ENCODE assay signal across 16 cellular contexts in the genomic region with DNA sequence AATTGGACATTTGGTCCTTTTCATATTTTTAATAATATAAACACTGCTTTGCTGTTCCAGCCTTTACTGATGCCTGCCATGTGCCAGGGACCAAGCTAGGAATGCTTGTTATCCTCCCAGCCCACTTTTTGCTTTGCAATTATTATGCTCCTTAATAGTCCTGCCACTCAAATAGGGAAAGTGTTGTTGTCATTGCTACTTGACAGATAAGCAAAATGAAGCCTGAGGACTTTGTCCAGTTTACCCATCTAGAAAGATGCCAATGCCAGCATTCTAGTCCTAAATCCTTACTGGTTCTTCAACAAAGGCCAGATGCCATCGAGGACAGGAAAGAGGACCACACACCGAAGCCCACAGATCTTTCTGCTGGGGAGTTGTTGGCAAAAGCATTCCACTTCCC.
A peak's percentile ranks its signal among the peaks of the same experiment; 100 is the strongest.
DNase-seq lines count a peak whose midpoint lies in the region; ATAC-seq, FAIRE-seq and TF ChIP-seq lines count a peak whose summit lies in the region.
"Had no signal": no experiment of that assay in that cellular context is flagged by ENCODE, and none has a peak within 500 bp of the region (broad histone marks: within the 10 kb centered on the region; RNA-seq: fewer than 3 reads in every experiment).

No MANE protein-coding gene starts in this region.

- H3K4me2 ChIP-seq in HepG2 (ENCODE audit: low read depth, low read length): no peak overlapping the region

- H3K4me3 ChIP-seq in heart left ventricle (no peak overlapping the region), liver (ENCODE audit: low read depth in 1 of 3, low read length in 3 of 3) (no peak overlapping the region), HepG2 (replicated peaks in 1 of 3; ENCODE audit: insufficient read depth in 1 of 3, low read depth in 2 of 3, low read length in 3 of 3) (no peak overlapping the region), left lung (no peak overlapping the region)
- H3K4me3 ChIP-seq: GM12878, GM23248 had no signal

- no peak overlapping the region for H3K4me3 Mint-ChIP-seq in MCF 10A (ENCODE audit: unreplicated experiment)
- H3K4me3 Mint-ChIP-seq: CD4-positive, CD25-positive, alpha-beta regulatory T cell had no signal

- no peaks in the 10 kb centered on the region for H4K20me1 ChIP-seq in HepG2 (ENCODE audit: insufficient read depth, low read length)

- H3K36me3 Mint-ChIP-seq in MCF 10A (ENCODE audit: insufficient read depth, unreplicated experiment): no peaks in the 10 kb centered on the region
- H3K36me3 Mint-ChIP-seq: CD4-positive, CD25-positive, alpha-beta regulatory T cell had no signal

- in situ Hi-C loops in HepG2 (cut with HindIII; ENCODE audit: extremely low pct_ligation_motif_present, low pct_unique_long_range_greater_than_20kb): no loop called here

- POLR2A ChIA-PET in HepG2 (lab: Yijun Ruan, JAX) (no interaction called here), MCF 10A (lab: Yijun Ruan, JAX) (no interaction called here)

- no peak overlapping the region for H3K27ac Mint-ChIP-seq in MCF 10A (ENCODE audit: low read depth, unreplicated experiment)
- H3K27ac Mint-ChIP-seq: CD4-positive, CD25-positive, alpha-beta regulatory T cell had no signal

- no peaks in the 10 kb centered on the region for H3K27me3 Mint-ChIP-seq in MCF 10A (ENCODE audit: insufficient read depth, unreplicated experiment)

- H3K79me2 ChIP-seq in HepG2 (ENCODE audit: insufficient read depth, low read length): no peaks in the 10 kb centered on the region

- ATAC-seq in heart left ventricle (no peak), left ventricle myocardium superior (no peak), HepG2 (no peak), left lung (peak; percentile 35)
- ATAC-seq: GM12878 had no signal

- H3K27ac ChIP-seq in heart left ventricle (peak overlapping the region in 8 of 12 donors; percentile 16 to 70 (median 54)), liver (ENCODE audit: low read depth in 1 of 2, low read length in 2 of 2) (peak overlapping the region; percentile 74 to 93), HepG2 (ENCODE audit: extremely low read length, insufficient read depth, low read length) (no peak overlapping the region), left lung (no peak overlapping the region)
- H3K27ac ChIP-seq: 22Rv1, GM23248, HL-60 had no signal

- H3K4me1 ChIP-seq in heart left ventricle (peaks cover 0 to 26% (median 0%) of the 10 kb centered on the region in 12 donors), liver (ENCODE audit: control insufficient read depth in 4 of 4, insufficient read depth in 4 of 4, low read length in 3 of 4) (peaks cover 11 to 39% (median 31%) of the 10 kb centered on the region in 4 donors), HepG2 (ENCODE audit: insufficient read depth, low read length) (0 out of 2 replicates have a peak, but pooled peaks cover 11% of the 10 kb centered on the region), left lung (no peaks in the 10 kb centered on the region)

- no peaks in the 10 kb centered on the region for H3K9me3 Mint-ChIP-seq in MCF 10A (ENCODE audit: unreplicated experiment)

- CTCF ChIA-PET in HepG2 (lab: Yijun Ruan, JAX; ENCODE audit: low intra/inter-chr PET ratio, low total read pairs): no interaction called here
- CTCF ChIA-PET in MCF 10A (lab: Yijun Ruan, JAX): no interaction called here

- H2AFZ ChIP-seq in HepG2 (ENCODE audit: low read length): no peak overlapping the region
- H2AFZ ChIP-seq: GM23248 had no signal

- TF ChIP-seq CTCF in heart left ventricle (IDR thresholded peaks at IDR 0.05) (no peak), liver (IDR thresholded peaks at IDR 0.05; ENCODE audit: low read depth, low read length, missing input control) (no peak), HepG2 (CRISPR knock-in tag; IDR thresholded peaks at IDR 0.05) (no peak), left lung (IDR thresholded peaks at IDR 0.05) (no peak), MCF 10A (IDR thresholded peaks at IDR 0.05; ENCODE audit: unreplicated experiment) (no peak)

- no peak for TF ChIP-seq RAD21 in liver (IDR thresholded peaks at IDR 0.05)
- no peak for TF ChIP-seq RAD21 in HepG2 (CRISPR knock-in tag; IDR thresholded peaks at IDR 0.05)

- H3K4me1 Mint-ChIP-seq in MCF 10A (ENCODE audit: insufficient read depth, unreplicated experiment): no peaks in the 10 kb centered on the region
- H3K4me1 Mint-ChIP-seq: CD4-positive, CD25-positive, alpha-beta regulatory T cell had no signal

- H3K9me3 ChIP-seq in heart left ventricle (peaks cover 0 to 7% (median 0%) of the 10 kb centered on the region in 12 donors), liver (ENCODE audit: control insufficient read depth in 4 of 4, low read length in 3 of 4) (no peaks in the 10 kb centered on the region), HepG2 (ENCODE audit: low read length) (no peaks in the 10 kb centered on the region), left lung (no peaks in the 10 kb centered on the region)

- TF ChIP-seq EP300 in HepG2 (IDR thresholded peaks at IDR 0.05; ENCODE audit: low read depth in 2 of 2, low read length in 2 of 2) (no peak), HepG2 (CRISPR knock-in tag; IDR thresholded peaks at IDR 0.05; ENCODE audit: borderline replicate concordance) (no peak)

- intact Hi-C loops in heart left ventricle (cut with DNase I) (no loop called here), left ventricle myocardium superior (cut with micrococcal nuclease) (no loop called here), HepG2 (cut with micrococcal nuclease; ENCODE audit: unreplicated experiment) (no loop called here), left lung (cut with DNase I) (no loop called here), MCF 10A (cut with micrococcal nuclease) (no loop called here)

- FAIRE-seq in HepG2 (lab: Jason Lieb, UNC): no peak
- FAIRE-seq: GM12878, GM18507 had no signal

- TF ChIP-seq POLR2A in heart left ventricle (IDR thresholded peaks at IDR 0.05): no peak
- no peak for TF ChIP-seq POLR2A in HepG2 (IDR thresholded peaks at IDR 0.05; ENCODE audit: insufficient read depth in 1 of 2, low read depth in 2 of 2, low read length in 2 of 2)

- H3K36me3 ChIP-seq in heart left ventricle (no peaks in the 10 kb centered on the region), liver (ENCODE audit: control insufficient read depth in 4 of 4, insufficient read depth in 3 of 4, low read depth in 1 of 4, low read length in 3 of 4) (no peaks in the 10 kb centered on the region), HepG2 (replicated peaks in 1 of 2; ENCODE audit: control insufficient read depth in 1 of 2, insufficient read depth in 2 of 2, low read length in 2 of 2) (no peaks in the 10 kb centered on the region), left lung (no peaks in the 10 kb centered on the region)

- no TSS peak for BruUV-seq in HepG2 (replicated peaks; lab: Mats Ljungman, UMichigan)
- no TSS peak for BruUV-seq in MCF 10A (replicated peaks; lab: Mats Ljungman, UMichigan)

- WGBS in heart left ventricle, 4 donors: 40 to 64% (median 55%) methylated on average over 2 of the region's 2 CpGs
- WGBS in liver: 36% methylated on average over 2 of the region's 2 CpGs
- 0% methylated on average over 2 of the region's 2 CpGs for WGBS in HepG2 (ENCODE audit: low lambda C conversion rate)

- H3K9ac ChIP-seq in liver (ENCODE audit: low read depth in 1 of 2, low read length in 2 of 2) (no peak overlapping the region), HepG2 (ENCODE audit: insufficient read depth, low read depth, low read length) (no peak overlapping the region)
- H3K9ac ChIP-seq: GM23248 had no signal

- peaks cover 0 to 10% (median 0%) of the 10 kb centered on the region in 9 donors for H3K27me3 ChIP-seq in heart left ventricle
- H3K27me3 ChIP-seq in liver (ENCODE audit: control insufficient read depth in 4 of 4, insufficient read depth in 4 of 4, low read length in 3 of 4): no peaks in the 10 kb centered on the region
- no peaks in the 10 kb centered on the region for H3K27me3 ChIP-seq in HepG2 (ENCODE audit: control insufficient read depth in 1 of 2, insufficient read depth in 2 of 2, low read length in 2 of 2)
- no peaks in the 10 kb centered on the region for H3K27me3 ChIP-seq in left lung

- DNase-seq in heart left ventricle: no peak
- no peak for DNase-seq in left ventricle myocardium superior
- DNase-seq in HepG2 (ENCODE audit: low spot score): no peak
- DNase-seq in left lung: no peak
- DNase-seq in MCF 10A (ENCODE audit: unreplicated experiment): no peak
- no peak for DNase-seq in D341Med (ENCODE audit: low spot score)
- DNase-seq in NCI-H128 (lab: John Stamatoyannopoulos, UW; ENCODE audit: unreplicated experiment): no peak
- DNase-seq: CD4-positive, CD25-positive, alpha-beta regulatory T cell; DMS79; GM23248; H7 had no signal

TF ChIP-seq in liver, 16 proteins besides CTCF, POLR2A, EP300 and RAD21 (continues in another document):
- TF ChIP-seq RXRA (IDR thresholded peaks at IDR 0.05) (no peak), NR2F2 (IDR thresholded peaks at IDR 0.05) (no peak)

TF ChIP-seq in HepG2, 621 proteins besides CTCF, POLR2A, EP300 and RAD21 (continues in another document):
- TF ChIP-seq ZNF557 (CRISPR knock-in tag; IDR thresholded peaks at IDR 0.05): no peak
- TF ChIP-seq, protein P1, sequence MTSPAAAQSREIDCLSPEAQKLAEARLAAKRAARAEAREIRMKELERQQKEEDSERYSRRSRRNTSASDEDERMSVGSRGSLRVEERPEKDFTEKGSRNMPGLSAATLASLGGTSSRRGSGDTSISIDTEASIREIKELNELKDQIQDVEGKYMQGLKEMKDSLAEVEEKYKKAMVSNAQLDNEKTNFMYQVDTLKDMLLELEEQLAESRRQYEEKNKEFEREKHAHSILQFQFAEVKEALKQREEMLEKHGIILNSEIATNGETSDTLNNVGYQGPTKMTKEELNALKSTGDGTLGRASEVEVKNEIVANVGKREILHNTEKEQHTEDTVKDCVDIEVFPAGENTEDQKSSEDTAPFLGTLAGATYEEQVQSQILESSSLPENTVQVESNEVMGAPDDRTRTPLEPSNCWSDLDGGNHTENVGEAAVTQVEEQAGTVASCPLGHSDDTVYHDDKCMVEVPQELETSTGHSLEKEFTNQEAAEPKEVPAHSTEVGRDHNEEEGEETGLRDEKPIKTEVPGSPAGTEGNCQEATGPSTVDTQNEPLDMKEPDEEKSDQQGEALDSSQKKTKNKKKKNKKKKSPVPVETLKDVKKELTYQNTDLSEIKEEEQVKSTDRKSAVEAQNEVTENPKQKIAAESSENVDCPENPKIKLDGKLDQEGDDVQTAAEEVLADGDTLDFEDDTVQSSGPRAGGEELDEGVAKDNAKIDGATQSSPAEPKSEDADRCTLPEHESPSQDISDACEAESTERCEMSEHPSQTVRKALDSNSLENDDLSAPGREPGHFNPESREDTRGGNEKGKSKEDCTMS (CRISPR knock-in tag; conservative IDR thresholded peaks at IDR 0.05): no peak
- TF ChIP-seq KDM2A (CRISPR knock-in tag; IDR thresholded peaks at IDR 0.05; ENCODE audit: borderline replicate concordance, low read depth): no peak
- TF ChIP-seq SRF (IDR thresholded peaks at IDR 0.05; ENCODE audit: low read depth, low read length): no peak
- no peak for TF ChIP-seq ZNF354B (CRISPR knock-in tag; IDR thresholded peaks at IDR 0.05)
- no peak for TF ChIP-seq ZFX (CRISPR knock-in tag; IDR thresholded peaks at IDR 0.05; ENCODE audit: low read depth)
- TF ChIP-seq ZNF432 (CRISPR knock-in tag; IDR thresholded peaks at IDR 0.05; ENCODE audit: borderline replicate concordance): no peak
- no peak for TF ChIP-seq ZNF556 (CRISPR knock-in tag; IDR thresholded peaks at IDR 0.05; ENCODE audit: borderline replicate concordance)
- no peak for TF ChIP-seq ZNF605 (CRISPR knock-in tag; IDR thresholded peaks at IDR 0.05)
- TF ChIP-seq TRIM24 (CRISPR knock-in tag; IDR thresholded peaks at IDR 0.05): no peak

Comparison
In these comparisons a context has a peak if more than half of its experiments do, and no peak if none do; other contexts are left out.
1. H3K27ac ChIP-seq: peak in heart left ventricle (8 of 12) and liver (2 of 2); none in HepG2 (single experiment) and left lung (0 of 2).